In genomic region chr4:69689530-69690111, GRCh38 we compare ENCODE assay signal across 8 cellular contexts. TPM values are rescaled to one million over a fixed set of nuclear protein-coding genes. Genes with fewer than 3 reads are reported as not detected.
DNase-seq lines count a peak whose midpoint lies in the region; ATAC-seq and TF ChIP-seq lines count a peak whose summit lies in the region.

No MANE protein-coding gene starts in this region.

- no peaks in the 10 kb centered on the region for H3K4me1 ChIP-seq in heart right ventricle
- peaks cover 4% of the 10 kb centered on the region for H3K4me1 ChIP-seq in adipocyte (ENCODE audit: control insufficient read depth, insufficient read depth, low read length)

- H3K4me3 ChIP-seq in heart right ventricle (no peak overlapping the region), adipocyte (ENCODE audit: low read length) (no peak overlapping the region), coronary artery (no peak overlapping the region)

- peak; percentile 12 to 65 (median 56) for TF ChIP-seq CTCF in heart right ventricle (IDR thresholded peaks at IDR 0.05)
- TF ChIP-seq CTCF in LNCAP (IDR thresholded peaks at IDR 0.05): peak; percentile 60
- no peak for TF ChIP-seq CTCF in coronary artery (IDR thresholded peaks at IDR 0.05)

- H3K9ac ChIP-seq in adipocyte (ENCODE audit: low read length): peak overlapping the region; percentile 69

- H3K9me3 ChIP-seq in heart right ventricle: peaks cover 0 to 5% (median 0%) of the 10 kb centered on the region in 11 donors
- H3K9me3 ChIP-seq in adipocyte (ENCODE audit: control insufficient read depth, low read length): no peaks in the 10 kb centered on the region

- intact Hi-C loops in heart right ventricle (cut with DNase I): loop anchor here in 8 of 10 donors (2.0 to 10.0 kb wide), 8 partner anchors 185 to 875 kb away; no protein-coding TSS in a partner anchor
- intact Hi-C loops in Right ventricle myocardium superior (cut with DNase I): loop anchor here (10.0 kb wide), 1 partner anchor 195 kb away; no protein-coding TSS in a partner anchor

- H3K36me3 ChIP-seq in heart right ventricle (no peaks in the 10 kb centered on the region), adipocyte (ENCODE audit: control insufficient read depth, insufficient read depth, low read length, severe bottlenecking) (no peaks in the 10 kb centered on the region)

- no peak for DNase-seq in heart right ventricle
- no peak for DNase-seq in Right ventricle myocardium superior
- peak; percentile 72 for DNase-seq in adipocyte (ENCODE audit: low read depth)
- peak; percentile 34 for DNase-seq in kidney glomerular epithelial cell (lab: John Stamatoyannopoulos, UW)
- no peak for DNase-seq in coronary artery (ENCODE audit: low spot score)

- H3K27me3 ChIP-seq in heart right ventricle (no peaks in the 10 kb centered on the region), adipocyte (replicated peaks; ENCODE audit: control insufficient read depth, insufficient read depth, low read length) (no peaks in the 10 kb centered on the region)

- WGBS in heart right ventricle, 2 donors: 1 to 5% methylated on average over 2 of the region's 2 CpGs

- ATAC-seq in heart right ventricle: no peak
- ATAC-seq in Right ventricle myocardium superior (ENCODE audit: poor library complexity): no peak
- no peak for ATAC-seq in GM19023 (IDR thresholded peaks at IDR 0.05; ENCODE audit: unreplicated experiment)
- ATAC-seq in GM19452 (IDR thresholded peaks at IDR 0.05; ENCODE audit: unreplicated experiment): no peak

- no peak overlapping the region for H3K27ac ChIP-seq in heart right ventricle
- H3K27ac ChIP-seq in coronary artery: no peak overlapping the region

RNA-seq across cellular contexts. Expression of gene UGT2A1, which starts 36.6 kb away (rescaled TPM):
- total RNA-seq in heart right ventricle (not detected), Right ventricle myocardium superior (not detected)
- not detected for polyA plus RNA-seq in heart right ventricle

RNA-seq across cellular contexts. Expression of gene UGT2A2, which starts 50.2 kb away (rescaled TPM):
- total RNA-seq in heart right ventricle (not detected), Right ventricle myocardium superior (not detected)
- not detected for polyA plus RNA-seq in heart right ventricle

Comparison
In these comparisons a context has a peak if more than half of its experiments do, and no peak if none do; other contexts are left out.
1. DNase-seq: peak in adipocyte (single experiment) and kidney glomerular epithelial cell (single experiment); none in heart right ventricle (0 of 2), Right ventricle myocardium superior (single experiment) and coronary artery (single experiment).